In genomic region chr10:26494018-26494417, GRCh38 we compare ENCODE assay signal across 1 cellular context.
TF ChIP-seq lines count a peak whose summit lies in the region.

No MANE protein-coding gene starts in this region.

TF ChIP-seq in A549, 52 proteins besides CTCF, POLR2A, EP300 and RAD21 (continued from another document):
- TF ChIP-seq HEYL (CRISPR knock-in tag; IDR thresholded peaks at IDR 0.05) (no peak), NPAS2 (CRISPR knock-in tag; IDR thresholded peaks at IDR 0.05; ENCODE audit: borderline replicate concordance) (no peak)
